10 cellular contexts compared by ENCODE assay signal in the genomic region with DNA sequence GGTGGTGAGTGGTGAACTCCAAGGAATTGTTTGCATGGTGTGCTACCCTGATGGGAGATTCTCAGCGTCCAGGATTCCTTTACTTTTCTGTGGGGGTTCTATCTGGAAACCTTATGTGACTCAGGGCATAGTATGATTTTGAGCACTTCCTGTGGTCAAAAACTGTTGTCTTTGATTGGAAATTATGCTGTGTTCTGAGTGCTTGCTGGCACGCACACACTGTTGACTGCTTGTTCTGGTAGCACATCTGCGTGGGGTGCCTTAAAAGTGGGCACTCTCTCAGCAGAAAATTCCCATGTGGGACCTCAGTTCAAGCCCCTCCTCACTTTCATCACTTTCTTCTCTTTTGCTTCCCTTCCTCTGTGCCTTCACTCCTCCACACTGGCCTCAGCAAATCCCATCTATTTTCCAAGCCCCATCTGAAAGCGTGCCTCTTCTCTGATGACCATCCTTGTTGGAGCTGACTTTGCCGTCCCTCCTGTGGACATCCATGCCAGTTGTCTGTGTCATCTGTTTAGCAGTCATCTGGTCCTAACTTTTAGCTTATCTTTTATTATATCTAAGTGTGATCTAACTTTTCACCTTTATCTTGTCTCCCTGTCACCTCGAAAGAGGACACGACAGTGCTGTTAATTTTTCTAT. TPM values are rescaled to one million over a fixed set of nuclear protein-coding genes. Genes with fewer than 3 reads are reported as not detected.
DNase-seq lines count a peak whose midpoint lies in the region; ATAC-seq and TF ChIP-seq lines count a peak whose summit lies in the region.
"Had no signal": no experiment of that assay in that cellular context is flagged by ENCODE, and none has a peak within 500 bp of the region (broad histone marks: within the 10 kb centered on the region; RNA-seq: fewer than 3 reads in every experiment).

No MANE protein-coding gene starts in this region.

- no peaks in the 10 kb centered on the region for H3K9me3 ChIP-seq in DND-41 (ENCODE audit: insufficient read depth, low read length, severe bottlenecking)
- no peaks in the 10 kb centered on the region for H3K9me3 ChIP-seq in colonic mucosa
- H3K9me3 ChIP-seq: breast epithelium had no signal

- no peak overlapping the region for H2AFZ ChIP-seq in DND-41 (ENCODE audit: low read depth, low read length)
- H2AFZ ChIP-seq in KMS-11 (ENCODE audit: low read depth): no peak overlapping the region

- H3K36me3 ChIP-seq in DND-41 (ENCODE audit: insufficient read depth, low read length): peaks cover 34% of the 10 kb centered on the region
- no peaks in the 10 kb centered on the region; the same call in 1 of the 2 replicates for H3K36me3 ChIP-seq in KMS-11 (ENCODE audit: insufficient read depth)
- no peaks in the 10 kb centered on the region for H3K36me3 ChIP-seq in colonic mucosa
- H3K36me3 ChIP-seq: breast epithelium had no signal

- no peak overlapping the region for H3K4me3 ChIP-seq in DND-41 (ENCODE audit: low read depth in 1 of 2, low read length in 2 of 2)
- H3K4me3 ChIP-seq in KMS-11 (IDR thresholded peaks at IDR 0.05; ENCODE audit: insufficient read depth, low read depth, low read length): no peak overlapping the region
- no peak overlapping the region for H3K4me3 ChIP-seq in astrocyte of the spinal cord (ENCODE audit: low read depth, low read length)
- no peak overlapping the region for H3K4me3 ChIP-seq in colonic mucosa
- H3K4me3 ChIP-seq: breast epithelium had no signal

- H3K27me3 ChIP-seq in DND-41 (ENCODE audit: insufficient read depth, low read length, poor library complexity): no peaks in the 10 kb centered on the region
- H3K27me3 ChIP-seq in KMS-11 (ENCODE audit: insufficient read depth, low read depth): no peaks in the 10 kb centered on the region
- H3K27me3 ChIP-seq in colonic mucosa: no peaks in the 10 kb centered on the region
- H3K27me3 ChIP-seq: breast epithelium had no signal

- intact Hi-C loops in colonic mucosa (cut with DNase I): no loop called here

- H3K79me2 ChIP-seq in DND-41 (ENCODE audit: insufficient read depth, low read length) (peaks cover 60% of the 10 kb centered on the region), KMS-11 (ENCODE audit: insufficient read depth, low read depth) (peaks cover 32% of the 10 kb centered on the region; the same call in 1 of the 2 replicates)

- no peak for DNase-seq in DND-41
- DNase-seq in astrocyte of the spinal cord (ENCODE audit: low read depth, low spot score): peak; percentile 91
- DNase-seq in omental fat pad (ENCODE audit: low spot score): no peak
- DNase-seq in putamen (ENCODE audit: low spot score): no peak
- no peak for DNase-seq in SKM-1 treated with dmso at 0.1 percent for 144 hours (lab: John Stamatoyannopoulos, UW; ENCODE audit: unreplicated experiment)
- DNase-seq in colonic mucosa: no peak
- DNase-seq: trophoblast cell had no signal

- in situ Hi-C loops in astrocyte of the spinal cord (cut with HindIII; ENCODE audit: low sequenced_read_pairs): no loop called here

- H4K20me1 ChIP-seq in DND-41 (ENCODE audit: insufficient read depth, low read length): peaks cover 34% of the 10 kb centered on the region
- no peaks in the 10 kb centered on the region for H4K20me1 ChIP-seq in KMS-11 (ENCODE audit: insufficient read depth)

- H3K27ac ChIP-seq in DND-41 (ENCODE audit: low read length) (peak overlapping the region; percentile 42; the same call in 1 of the 2 replicates), KMS-11 (peak overlapping the region; percentile 3; the same call in 1 of the 2 replicates), colonic mucosa (no peak overlapping the region)

- H3K4me2 ChIP-seq in DND-41 (ENCODE audit: insufficient read depth, low read length): no peak overlapping the region
- H3K4me2 ChIP-seq in KMS-11: no peak overlapping the region

- H3K9ac ChIP-seq in DND-41 (ENCODE audit: low read depth, low read length) (no peak overlapping the region), KMS-11 (no peak overlapping the region), colonic mucosa (ENCODE audit: low read depth in 2 of 2, low read length in 2 of 2) (no peak overlapping the region)

- TF ChIP-seq CTCF in DND-41 (IDR thresholded peaks at IDR 0.05; ENCODE audit: borderline replicate concordance, extremely low read depth, low read length, poor library complexity, severe bottlenecking) (no peak), KMS-11 (conservative IDR thresholded peaks at IDR 0.05; ENCODE audit: low read depth, low read length) (no peak), astrocyte of the spinal cord (IDR thresholded peaks at IDR 0.05; ENCODE audit: low read depth, low read length) (no peak), omental fat pad (IDR thresholded peaks at IDR 0.05) (no peak), colonic mucosa (IDR thresholded peaks at IDR 0.05) (no peak)

- H3K4me1 ChIP-seq in DND-41 (ENCODE audit: insufficient read depth, low read length) (peaks cover 6% of the 10 kb centered on the region), KMS-11 (ENCODE audit: low read depth, poor library complexity, severe bottlenecking) (peaks cover 59% of the 10 kb centered on the region), colonic mucosa (no peaks in the 10 kb centered on the region)

- ATAC-seq in DND-41 (ENCODE audit: insufficient read depth, low read depth) (no peak), omental fat pad (ENCODE audit: low FRiP score) (peak; percentile 32), GM21528 (IDR thresholded peaks at IDR 0.05; ENCODE audit: low FRiP score, unreplicated experiment) (no peak)

RNA-seq across cellular contexts. Expression of a gene that starts 56.4 kb away (rescaled TPM):
- total RNA-seq in omental fat pad: 1 to 10 TPM in 2 of 4 donors, not detected in 2; 1.3 to 1.4 TPM
- total RNA-seq in colonic mucosa: under 1 TPM; 0.35 to 0.64 TPM
